In the genomic region with DNA sequence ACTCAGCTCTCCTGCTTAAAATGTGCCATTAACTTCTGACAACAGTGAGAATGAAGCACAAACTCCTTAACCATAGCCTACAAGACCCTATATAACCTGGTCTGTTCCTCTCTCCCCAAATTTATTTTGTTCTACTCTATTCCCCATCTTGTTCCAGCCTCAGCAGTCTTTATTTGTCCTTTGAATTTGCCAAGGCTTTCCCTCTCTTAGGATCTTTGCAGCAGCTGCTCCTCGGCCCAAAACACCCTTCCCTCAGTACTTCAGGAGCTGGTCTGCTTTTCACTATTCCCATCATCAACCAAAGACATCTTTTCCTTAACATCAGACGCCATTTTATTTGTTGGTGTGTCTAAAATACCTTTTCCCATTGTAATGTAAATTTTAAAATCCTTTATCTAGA, we compare ENCODE assay signal across 21 cellular contexts. TPM values are rescaled to one million over a fixed set of nuclear protein-coding genes. Genes with fewer than 3 reads are reported as not detected.
A peak's percentile ranks its signal among the peaks of the same experiment; 100 is the strongest.
DNase-seq lines count a peak whose midpoint lies in the region; ATAC-seq and TF ChIP-seq lines count a peak whose summit lies in the region.
"Had no signal": no experiment of that assay in that cellular context is flagged by ENCODE, and none has a peak within 500 bp of the region (broad histone marks: within the 10 kb centered on the region; RNA-seq: fewer than 3 reads in every experiment).

No MANE protein-coding gene starts in this region.

- H3K9ac ChIP-seq in mammary epithelial cell (ENCODE audit: insufficient read depth, low read length): no peak overlapping the region

- H3K4me3 ChIP-seq in AG10803 (ENCODE audit: low read length) (peak overlapping the region; percentile 49; the same call in 1 of the 2 replicates), mammary epithelial cell (replicated peaks in 1 of 3; ENCODE audit: insufficient read depth in 1 of 3, low read depth in 2 of 3, low read length in 3 of 3) (peak overlapping the region; percentile 28 to 46 (median 44)), left lung (no peak overlapping the region), skin epidermis (no peak overlapping the region)
- H3K4me3 ChIP-seq: prostate gland had no signal

- 53% methylated on average over 2 of the region's 2 CpGs for WGBS in mammary epithelial cell (ENCODE audit: low coverage, missing lambda C conversion rate)

- dilution Hi-C loops in mammary epithelial cell (cut with HindIII; ENCODE audit: low sequenced_read_pairs): loop anchor here (5.0 kb wide), 1 partner anchor 47 kb away; no protein-coding TSS in a partner anchor

- H3K27ac ChIP-seq in mammary epithelial cell (ENCODE audit: insufficient read depth, low read depth, low read length): peak overlapping the region; percentile 83
- H3K27ac ChIP-seq in left lung: peak overlapping the region; percentile 53 to 77
- H3K27ac ChIP-seq in skin epidermis: peak overlapping the region in 12 of 21 experiments; percentile 43 to 86 (median 76)
- H3K27ac ChIP-seq: HL-60 had no signal

- intact Hi-C loops in mammary epithelial cell (cut with micrococcal nuclease) (no loop called here), left lung (cut with DNase I) (no loop called here)

- H3K27me3 ChIP-seq in mammary epithelial cell (ENCODE audit: insufficient read depth, low read length): no peaks in the 10 kb centered on the region
- no peaks in the 10 kb centered on the region for H3K27me3 ChIP-seq in left lung
- H3K27me3 ChIP-seq: Peyer's patch had no signal

- H3K79me2 ChIP-seq in mammary epithelial cell (ENCODE audit: insufficient read depth, low read length): peaks cover 90% of the 10 kb centered on the region

- no peak overlapping the region for H3K4me3 Mint-ChIP-seq in stimulated activated naive CD8-positive, alpha-beta T cell treated with anti-CD3 and anti-CD28 coated beads, Interleukin-15, amount 100 ng/mL, for 72 hours
- no peak overlapping the region for H3K4me3 Mint-ChIP-seq in activated T-cell treated with anti-CD3 and anti-CD28 coated beads, Interleukin-2, amount 50 U/mL, for 72 hours
- H3K4me3 Mint-ChIP-seq: activated naive CD8-positive, alpha-beta T cell; T-cell had no signal

- H4K20me1 ChIP-seq in mammary epithelial cell (ENCODE audit: insufficient read depth, low read length): no peaks in the 10 kb centered on the region

- peaks cover 0 to 4% of the 10 kb centered on the region in 2 donors for H3K9me3 Mint-ChIP-seq in stimulated activated naive CD8-positive, alpha-beta T cell treated with anti-CD3 and anti-CD28 coated beads, Interleukin-15, amount 100 ng/mL, for 72 hours
- peaks cover 1 to 2% of the 10 kb centered on the region in 2 donors for H3K9me3 Mint-ChIP-seq in activated T-cell treated with anti-CD3 and anti-CD28 coated beads, Interleukin-2, amount 50 U/mL, for 72 hours

- peak overlapping the region; percentile 58 for H2AFZ ChIP-seq in mammary epithelial cell (ENCODE audit: low read depth, low read length)

- H3K36me3 Mint-ChIP-seq in activated T-cell treated with anti-CD3 and anti-CD28 coated beads, Interleukin-2, amount 50 U/mL, for 72 hours (ENCODE audit: insufficient read depth in 2 of 2): no peaks in the 10 kb centered on the region
- H3K36me3 Mint-ChIP-seq: activated naive CD8-positive, alpha-beta T cell; T-cell had no signal

- H3K4me1 ChIP-seq in mammary epithelial cell (ENCODE audit: insufficient read depth, low read length) (peaks cover 53% of the 10 kb centered on the region), left lung (peaks cover 24 to 52% of the 10 kb centered on the region in 2 donors)
- H3K4me1 ChIP-seq: prostate gland had no signal

- in situ Hi-C loops in mammary epithelial cell (cut with MboI; ENCODE audit: low sequenced_read_pairs in 2 of 2): no loop called here

- peak overlapping the region; percentile 84 for H3K4me2 ChIP-seq in mammary epithelial cell (ENCODE audit: insufficient read depth, low read depth, low read length)

- H3K4me1 Mint-ChIP-seq in stimulated activated naive CD8-positive, alpha-beta T cell treated with anti-CD3 and anti-CD28 coated beads, Interleukin-15, amount 100 ng/mL, for 72 hours: no peaks in the 10 kb centered on the region
- no peaks in the 10 kb centered on the region for H3K4me1 Mint-ChIP-seq in activated T-cell treated with anti-CD3 and anti-CD28 coated beads, Interleukin-2, amount 50 U/mL, for 72 hours (ENCODE audit: low read depth)
- H3K4me1 Mint-ChIP-seq: T-cell had no signal

- no peaks in the 10 kb centered on the region for H3K36me3 ChIP-seq in mammary epithelial cell (ENCODE audit: insufficient read depth, low read length)
- no peaks in the 10 kb centered on the region for H3K36me3 ChIP-seq in left lung
- H3K36me3 ChIP-seq: Peyer's patch, prostate gland had no signal

- DNase-seq in AG10803 (ENCODE audit: low read depth) (no peak), mammary epithelial cell (no peak), left lung (no peak), NCI-H1105 treated with DMSO at 0.1 percent for 48 hours (lab: John Stamatoyannopoulos, UW) (no peak)
- DNase-seq in stimulated activated naive CD8-positive, alpha-beta T cell treated with anti-CD3 and anti-CD28 coated beads, Interleukin-15, amount 100 ng/mL, for 72 hours: no peak
- no peak for DNase-seq in activated T-cell treated with anti-CD3 and anti-CD28 coated beads, Interleukin-2, amount 50 U/mL, for 72 hours
- DNase-seq: activated T-cell treated with anti-CD3 and anti-CD28 coated beads for 4 hours, cortex of kidney, DMS153, midbrain, NCI-H2081 treated with DMSO at 0.1 percent for 48 hours, NCI-H526 treated with DMSO at 0.1 percent for 48 hours, Peyer's patch, T-cell had no signal

- ATAC-seq in left lung: no peak
- ATAC-seq in stimulated activated naive CD8-positive, alpha-beta T cell treated with anti-CD3 and anti-CD28 coated beads, Interleukin-15, amount 100 ng/mL, for 72 hours: no peak
- ATAC-seq in HG03095 (IDR thresholded peaks at IDR 0.05; ENCODE audit: unreplicated experiment): no peak
- ATAC-seq in activated T-cell treated with anti-CD3 and anti-CD28 coated beads, Interleukin-2, amount 50 U/mL, for 72 hours (replicated peaks in 1 of 2): no peak
- ATAC-seq: activated CD4-positive, CD25-positive, alpha-beta regulatory T cell treated with anti-CD3 and anti-CD28 coated beads, Interleukin-2, amount 50 U/mL, for 24 hours; esophagus mucosa; T-cell had no signal

- BruUV-seq in mammary epithelial cell (replicated peaks; lab: Mats Ljungman, UMichigan): TSS peak; percentile 42

- peaks cover 12% of the 10 kb centered on the region for H3K27me3 Mint-ChIP-seq in stimulated activated naive CD8-positive, alpha-beta T cell treated with anti-CD3 and anti-CD28 coated beads, Interleukin-15, amount 100 ng/mL, for 72 hours
- H3K27me3 Mint-ChIP-seq in activated T-cell treated with anti-CD3 and anti-CD28 coated beads, Interleukin-2, amount 50 U/mL, for 72 hours (ENCODE audit: low read depth): peaks cover 7% of the 10 kb centered on the region

- TF ChIP-seq CTCF in AG10803 (conservative IDR thresholded peaks at IDR 0.05; ENCODE audit: low read length) (no peak), mammary epithelial cell (conservative IDR thresholded peaks at IDR 0.05 in 1 of 2, IDR thresholded peaks at IDR 0.05 in 1 of 2; ENCODE audit: extremely low read depth in 1 of 2, insufficient read depth in 1 of 2, low read depth in 1 of 2, low read length in 2 of 2) (no peak), left lung (IDR thresholded peaks at IDR 0.05) (no peak)

- H3K9me3 ChIP-seq in mammary epithelial cell (replicated peaks; ENCODE audit: insufficient read depth, low read length): no peaks in the 10 kb centered on the region
- no peaks in the 10 kb centered on the region for H3K9me3 ChIP-seq in left lung
- H3K9me3 ChIP-seq: Peyer's patch, prostate gland had no signal

- no peak overlapping the region for H3K27ac Mint-ChIP-seq in stimulated activated naive CD8-positive, alpha-beta T cell treated with anti-CD3 and anti-CD28 coated beads, Interleukin-15, amount 100 ng/mL, for 72 hours
- no peak overlapping the region for H3K27ac Mint-ChIP-seq in activated T-cell treated with anti-CD3 and anti-CD28 coated beads, Interleukin-2, amount 50 U/mL, for 72 hours
- H3K27ac Mint-ChIP-seq: activated naive CD8-positive, alpha-beta T cell; T-cell had no signal

- CTCF ChIA-PET in mammary epithelial cell (lab: Charles Lee; ENCODE audit: low non-redundant PET): no interaction called here

RNA-seq across cellular contexts. Expression of a gene that starts 10.2 kb away (rescaled TPM):
- 10 to 100 TPM; 23.2 to 50.5 TPM for total RNA-seq in mammary epithelial cell
- 8.6 TPM for polyA plus RNA-seq in mammary epithelial cell
- polyA minus RNA-seq in mammary epithelial cell: 50.8 TPM
- total RNA-seq in left lung: 10 to 100 TPM; 34.5 to 36.7 TPM
- total RNA-seq in activated T-cell treated with anti-CD3 and anti-CD28 coated beads, Interleukin-2, amount 50 U/mL, for 72 hours: under 1 TPM; 0.09 to 0.17 TPM

Comparison
In these comparisons a context has a peak if more than half of its experiments do, and no peak if none do; other contexts are left out.
1. H3K4me3 ChIP-seq: peak in AG10803 (single experiment) and mammary epithelial cell (3 of 3); none in left lung (0 of 2) and skin epidermis (0 of 7).
2. RNA of a gene that starts 10.2 kb away (total RNA-seq): 23.2 to 50.5 TPM in mammary epithelial cell and 34.5 to 36.7 TPM in left lung; 0.09 to 0.17 TPM in activated T-cell treated with anti-CD3 and anti-CD28 coated beads, Interleukin-2, amount 50 U/mL, for 72 hours; every median in the first group is over 10 times any median in the second.
3. Peak in every context shown above with its lines, with median percentiles within 50 percentile points of each other: H3K27ac ChIP-seq.